8 cellular contexts compared by ENCODE assay signal in genomic region chr4:121950212-121950679, GRCh38. TPM values are rescaled to one million over a fixed set of nuclear protein-coding genes. Genes with fewer than 3 reads are reported as not detected.
A peak's percentile ranks its signal among the peaks of the same experiment; 100 is the strongest.
DNase-seq lines count a peak whose midpoint lies in the region; ATAC-seq and TF ChIP-seq lines count a peak whose summit lies in the region.

No MANE protein-coding gene starts in this region.

- H3K4me1 Mint-ChIP-seq in osteocyte (ENCODE audit: unreplicated experiment) = peaks cover 15% of the 10 kb centered on the region

- intact Hi-C loops in Right ventricle myocardium inferior (cut with DNase I) = loop anchor here (5.0 to 10.0 kb wide), 2 partner anchors 202 to 265 kb away; partner anchors contain the start of gene BLTP1

- H3K4me3 ChIP-seq in BJ (ENCODE audit: low read depth, low read length) (peak overlapping the region; percentile 59), thoracic aorta (peak overlapping the region; percentile 78)

- TF ChIP-seq CTCF in BJ (IDR thresholded peaks at IDR 0.05; ENCODE audit: insufficient read depth, low read depth, low read length) (peak; percentile 91), RWPE1 (conservative IDR thresholded peaks at IDR 0.05; ENCODE audit: low read depth) (peak; percentile 44), osteocyte (IDR thresholded peaks at IDR 0.05) (peak; percentile 92), thoracic aorta (IDR thresholded peaks at IDR 0.05) (peak; percentile 74)

- H3K9me3 Mint-ChIP-seq in osteocyte (ENCODE audit: unreplicated experiment) = no peaks in the 10 kb centered on the region

- peak; percentile 19 for DNase-seq in BJ (ENCODE audit: low read depth)
- DNase-seq in RWPE1 (ENCODE audit: low spot score) = peak; percentile 42
- DNase-seq in activated gamma-delta T cell treated with anti-CD3 and anti-CD28 coated beads, Interleukin-2, amount 50 U/mL, for 16 hours (ENCODE audit: low read depth) = peak; percentile 68
- DNase-seq in Right ventricle myocardium inferior (ENCODE audit: missing footprints) = peak; percentile 87
- peak; percentile 93 for DNase-seq in osteocyte (ENCODE audit: extremely low spot score, unreplicated experiment)
- no peak for DNase-seq in thoracic aorta (ENCODE audit: low spot score)

- peak; percentile 80 for ATAC-seq in GM19025 (IDR thresholded peaks at IDR 0.05; ENCODE audit: low read depth, unreplicated experiment)
- peak; percentile 88 for ATAC-seq in HG03280 (IDR thresholded peaks at IDR 0.05; ENCODE audit: unreplicated experiment)
- ATAC-seq in Right ventricle myocardium inferior = peak; percentile 93
- no peak for ATAC-seq in thoracic aorta (ENCODE audit: insufficient number of reproducible peaks, low FRiP score, low read depth)

- H3K4me3 Mint-ChIP-seq in osteocyte (ENCODE audit: unreplicated experiment) = peak overlapping the region; percentile 80

- peaks cover 69% of the 10 kb centered on the region for H3K27me3 Mint-ChIP-seq in osteocyte (ENCODE audit: unreplicated experiment)

- H3K36me3 Mint-ChIP-seq in osteocyte (ENCODE audit: unreplicated experiment) = no peaks in the 10 kb centered on the region

- no peaks in the 10 kb centered on the region for H3K36me3 ChIP-seq in BJ (ENCODE audit: control insufficient read depth, insufficient read depth, low read length)
- no peaks in the 10 kb centered on the region for H3K36me3 ChIP-seq in thoracic aorta

- H3K4me1 ChIP-seq in thoracic aorta (ENCODE audit: control insufficient read depth in 1 of 2, low read depth in 2 of 2) = peaks cover 0 to 9% of the 10 kb centered on the region in 2 donors

- H3K27ac Mint-ChIP-seq in osteocyte (ENCODE audit: unreplicated experiment) = peak overlapping the region; percentile 39

- POLR2A ChIA-PET in BJ (lab: Charles Lee) = no interaction called here
- POLR2A ChIA-PET in RWPE1 (lab: Yijun Ruan, JAX; ENCODE audit: low non-redundant PET) = no interaction called here

- CTCF ChIA-PET in BJ (lab: Yijun Ruan, JAX) (interaction anchor here (0.7 to 3.6 kb wide), 12 partner anchors 9 to 628 kb away, joined by 3 to 18 read pairs (median 4); no protein-coding TSS in a partner anchor), RWPE1 (lab: Yijun Ruan, JAX) (interaction anchor here (0.6 kb wide), 2 partner anchors 217 to 221 kb away, joined by 4 read pairs; no protein-coding TSS in a partner anchor)

- H3K27ac ChIP-seq in RWPE1 (no peak overlapping the region), thoracic aorta (no peak overlapping the region)

- H3K9me3 ChIP-seq in thoracic aorta = no peaks in the 10 kb centered on the region

- H3K27me3 ChIP-seq in BJ (ENCODE audit: control insufficient read depth, insufficient read depth, low read length) = no peaks in the 10 kb centered on the region
- no peaks in the 10 kb centered on the region for H3K27me3 ChIP-seq in thoracic aorta (replicated peaks; ENCODE audit: insufficient read depth)

RNA-seq across cellular contexts. Expression of gene TRPC3, which starts 1.6 kb away (rescaled TPM):
- 0.43 and 0.56 TPM in 2 replicates for polyA plus RNA-seq in BJ (2011; rRNA removed)
- 0.46 and 0.76 TPM in 2 replicates for polyA minus RNA-seq in BJ (2011; rRNA and poly(A)+ RNA removed)
- total RNA-seq in Right ventricle myocardium inferior (0.14 TPM), osteocyte (0.24 and 0.67 TPM in 2 replicates), thoracic aorta (under 1 TPM; 0.27 to 0.78 TPM)
